Comparison of ENCODE assay signal across 13 cellular contexts in the genomic region with DNA sequence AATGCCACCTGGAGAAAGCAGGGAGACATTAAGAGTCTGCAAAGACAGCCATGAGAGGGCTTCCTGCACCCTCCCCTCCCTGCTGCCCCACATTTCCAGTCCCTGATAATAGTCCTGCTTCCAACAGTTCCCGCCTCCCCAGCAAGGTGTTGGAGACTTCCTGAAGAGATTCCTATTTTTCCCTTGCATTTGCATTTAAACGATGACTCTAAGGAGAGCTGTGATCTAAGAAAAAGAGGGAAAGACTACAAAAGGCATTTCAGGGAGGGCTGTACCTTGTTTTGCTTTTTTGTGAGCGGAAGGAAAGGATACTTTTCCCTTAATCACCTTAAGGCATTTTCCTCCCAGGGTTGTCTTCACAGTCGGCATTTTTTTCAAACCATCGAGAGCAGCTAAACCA.
A peak's percentile ranks its signal among the peaks of the same experiment; 100 is the strongest.
DNase-seq lines count a peak whose midpoint lies in the region; ATAC-seq, FAIRE-seq and TF ChIP-seq lines count a peak whose summit lies in the region.
"Had no signal": no experiment of that assay in that cellular context is flagged by ENCODE, and none has a peak within 500 bp of the region (broad histone marks: within the 10 kb centered on the region; RNA-seq: fewer than 3 reads in every experiment).

No MANE protein-coding gene starts in this region.

- H3K9me3 Mint-ChIP-seq in GM23338: no peaks in the 10 kb centered on the region
- 0 out of 2 replicates have a peak, but pooled peaks cover 3% of the 10 kb centered on the region for H3K9me3 Mint-ChIP-seq in WTC11
- H3K9me3 Mint-ChIP-seq in neural progenitor cell: peaks cover 4% of the 10 kb centered on the region

- H3K9me2 ChIP-seq in GM23338 (ENCODE audit: insufficient read depth): peaks cover 4% of the 10 kb centered on the region; the same call in 1 of the 2 replicates

- H3K79me2 ChIP-seq in GM23338 (replicated peaks; ENCODE audit: insufficient read depth): no peaks in the 10 kb centered on the region
- no peaks in the 10 kb centered on the region for H3K79me2 ChIP-seq in neural progenitor cell (ENCODE audit: low read depth)

- H3K27me3 ChIP-seq in GM23338 (ENCODE audit: insufficient read depth) (no peaks in the 10 kb centered on the region), iPS DF 6.9 (ENCODE audit: control insufficient read depth, insufficient read depth, low read length) (no peaks in the 10 kb centered on the region; the same call in 1 of the 2 replicates), neural progenitor cell (peaks cover 9% of the 10 kb centered on the region)
- H3K27me3 ChIP-seq: BLaER1 had no signal

- DNase-seq in GM23338 (ENCODE audit: low spot score) (peak; percentile 49), WTC11 (ENCODE audit: low spot score) (peak; percentile 25), iPS DF 6.9 (ENCODE audit: low read depth, low spot score) (peak; percentile 7), neural progenitor cell (ENCODE audit: low spot score) (no peak), GM19239 (ENCODE audit: insufficient read length, low spot score) (no peak), NCI-H2081 treated with DMSO at 0.1 percent for 48 hours (lab: John Stamatoyannopoulos, UW) (no peak), NCI-H2196 (lab: John Stamatoyannopoulos, UW; ENCODE audit: unreplicated experiment) (no peak)
- DNase-seq: 8988T, AML-193, DMS53, H7 had no signal

- H2AFZ ChIP-seq in GM23338 (no peak overlapping the region), neural progenitor cell (replicated peaks) (no peak overlapping the region)

- CTCF ChIA-PET in WTC11 (lab: Charles Lee): interaction anchor here (0.9 to 2.1 kb wide), 5 partner anchors 9 to 260 kb away, joined by 3 to 7 read pairs (median 3); no protein-coding TSS in a partner anchor

- FAIRE-seq in GM19239 (lab: Jason Lieb, UNC): no peak
- FAIRE-seq: HepG2 had no signal

- H3F3A ChIP-seq in GM23338 (replicated peaks; ENCODE audit: low read depth): no peaks in the 10 kb centered on the region
- peaks cover 13% of the 10 kb centered on the region for H3F3A ChIP-seq in neural progenitor cell (ENCODE audit: low read depth)

- POLR2A ChIA-PET in WTC11 (lab: Charles Lee): no interaction called here

- H3K36me3 Mint-ChIP-seq in GM23338 (ENCODE audit: low read depth) (no peaks in the 10 kb centered on the region), WTC11 (no peaks in the 10 kb centered on the region), neural progenitor cell (no peaks in the 10 kb centered on the region)

- peaks cover 7% of the 10 kb centered on the region; the same call in 1 of the 2 replicates for H3K4me1 ChIP-seq in GM23338 (ENCODE audit: insufficient read depth)
- peaks cover 2% of the 10 kb centered on the region; the same call in 1 of the 2 replicates for H3K4me1 ChIP-seq in iPS DF 6.9 (ENCODE audit: control insufficient read depth, insufficient read depth, low read length)
- H3K4me1 ChIP-seq in neural progenitor cell: peaks cover 25% of the 10 kb centered on the region
- H3K4me1 ChIP-seq: BLaER1 had no signal

- peak overlapping the region; percentile 59 for H3K4me2 ChIP-seq in GM23338
- peak overlapping the region; percentile 21 for H3K4me2 ChIP-seq in neural progenitor cell
- H3K4me2 ChIP-seq: BLaER1 had no signal

- H4K20me1 ChIP-seq in GM23338 (replicated peaks; ENCODE audit: insufficient read depth): no peaks in the 10 kb centered on the region
- H4K20me1 ChIP-seq in neural progenitor cell (ENCODE audit: low read depth): no peaks in the 10 kb centered on the region
- H4K20me1 ChIP-seq: BLaER1 had no signal

- H3K4me3 Mint-ChIP-seq in GM23338 (peak overlapping the region; percentile 1; the same call in 1 of the 3 replicates), WTC11 (no peak overlapping the region), neural progenitor cell (no peak overlapping the region)

- no CpG with 5 or more reads among the region's 5 CpGs for WGBS in iPS DF 6.9 (ENCODE audit: insufficient coverage, insufficient read length)

- H3K27ac ChIP-seq in GM23338 (ENCODE audit: low read depth) (no peak overlapping the region), iPS DF 6.9 (ENCODE audit: low read length) (no peak overlapping the region), neural progenitor cell (no peak overlapping the region)
- H3K27ac ChIP-seq: BLaER1 had no signal

- no peak overlapping the region for H3K4me3 ChIP-seq in GM23338
- H3K4me3 ChIP-seq in iPS DF 6.9 (ENCODE audit: low read length): no peak overlapping the region
- no peak overlapping the region for H3K4me3 ChIP-seq in neural progenitor cell
- H3K4me3 ChIP-seq: BLaER1 had no signal

- no peaks in the 10 kb centered on the region for H3K9me3 ChIP-seq in iPS DF 6.9 (ENCODE audit: control insufficient read depth, insufficient read depth, low read length)
- H3K9me3 ChIP-seq in neural progenitor cell (ENCODE audit: low read depth): no peaks in the 10 kb centered on the region
- H3K9me3 ChIP-seq: BLaER1 had no signal

- H3K9ac ChIP-seq in neural progenitor cell: no peak overlapping the region
- H3K9ac ChIP-seq: BLaER1 had no signal

- TF ChIP-seq CTCF in GM23338 (conservative IDR thresholded peaks at IDR 0.05; ENCODE audit: low read depth in 2 of 2): no peak
- no peak for TF ChIP-seq CTCF in WTC11 (IDR thresholded peaks at IDR 0.05)
- no peak for TF ChIP-seq CTCF in neural progenitor cell (IDR thresholded peaks at IDR 0.05)

- no peaks in the 10 kb centered on the region for H3K36me3 ChIP-seq in GM23338 (ENCODE audit: insufficient read depth)
- H3K36me3 ChIP-seq in iPS DF 6.9 (ENCODE audit: control insufficient read depth, insufficient read depth, low read length): no peaks in the 10 kb centered on the region
- H3K36me3 ChIP-seq in neural progenitor cell: no peaks in the 10 kb centered on the region
- H3K36me3 ChIP-seq: BLaER1 had no signal

- peaks cover 25% of the 10 kb centered on the region for H3K4me1 Mint-ChIP-seq in GM23338
- peaks cover 34% of the 10 kb centered on the region for H3K4me1 Mint-ChIP-seq in WTC11
- H3K4me1 Mint-ChIP-seq in neural progenitor cell: peaks cover 17% of the 10 kb centered on the region

- ATAC-seq in GM23338: peak; percentile 94
- peak; percentile 91 for ATAC-seq in WTC11
- ATAC-seq: HepG2 had no signal

- peak overlapping the region; percentile 84; the same call in 1 of the 2 replicates for H3K27ac Mint-ChIP-seq in GM23338
- peak overlapping the region; percentile 84 for H3K27ac Mint-ChIP-seq in WTC11
- peak overlapping the region; percentile 51 for H3K27ac Mint-ChIP-seq in neural progenitor cell

- H3K27me3 Mint-ChIP-seq in GM23338 (ENCODE audit: insufficient read depth, low read depth, poor library complexity) (peaks cover 2% of the 10 kb centered on the region), WTC11 (ENCODE audit: low read depth) (peaks cover 26% of the 10 kb centered on the region), neural progenitor cell (ENCODE audit: insufficient read depth, low read depth) (peaks cover 6% of the 10 kb centered on the region)

TF ChIP-seq in GM23338, 12 proteins besides CTCF, POLR2A, EP300 and RAD21 (continues in another document):
- TF ChIP-seq, protein P1, sequence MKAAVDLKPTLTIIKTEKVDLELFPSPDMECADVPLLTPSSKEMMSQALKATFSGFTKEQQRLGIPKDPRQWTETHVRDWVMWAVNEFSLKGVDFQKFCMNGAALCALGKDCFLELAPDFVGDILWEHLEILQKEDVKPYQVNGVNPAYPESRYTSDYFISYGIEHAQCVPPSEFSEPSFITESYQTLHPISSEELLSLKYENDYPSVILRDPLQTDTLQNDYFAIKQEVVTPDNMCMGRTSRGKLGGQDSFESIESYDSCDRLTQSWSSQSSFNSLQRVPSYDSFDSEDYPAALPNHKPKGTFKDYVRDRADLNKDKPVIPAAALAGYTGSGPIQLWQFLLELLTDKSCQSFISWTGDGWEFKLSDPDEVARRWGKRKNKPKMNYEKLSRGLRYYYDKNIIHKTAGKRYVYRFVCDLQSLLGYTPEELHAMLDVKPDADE (IDR thresholded peaks at IDR 0.05): no peak

TF ChIP-seq in WTC11, 78 proteins besides CTCF, POLR2A, EP300 and RAD21:
- TF ChIP-seq ETV6 (CRISPR knock-in tag; IDR thresholded peaks at IDR 0.05): peak; percentile 69; the same call in 1 of the 2 replicates
- TF ChIP-seq, protein P2, sequence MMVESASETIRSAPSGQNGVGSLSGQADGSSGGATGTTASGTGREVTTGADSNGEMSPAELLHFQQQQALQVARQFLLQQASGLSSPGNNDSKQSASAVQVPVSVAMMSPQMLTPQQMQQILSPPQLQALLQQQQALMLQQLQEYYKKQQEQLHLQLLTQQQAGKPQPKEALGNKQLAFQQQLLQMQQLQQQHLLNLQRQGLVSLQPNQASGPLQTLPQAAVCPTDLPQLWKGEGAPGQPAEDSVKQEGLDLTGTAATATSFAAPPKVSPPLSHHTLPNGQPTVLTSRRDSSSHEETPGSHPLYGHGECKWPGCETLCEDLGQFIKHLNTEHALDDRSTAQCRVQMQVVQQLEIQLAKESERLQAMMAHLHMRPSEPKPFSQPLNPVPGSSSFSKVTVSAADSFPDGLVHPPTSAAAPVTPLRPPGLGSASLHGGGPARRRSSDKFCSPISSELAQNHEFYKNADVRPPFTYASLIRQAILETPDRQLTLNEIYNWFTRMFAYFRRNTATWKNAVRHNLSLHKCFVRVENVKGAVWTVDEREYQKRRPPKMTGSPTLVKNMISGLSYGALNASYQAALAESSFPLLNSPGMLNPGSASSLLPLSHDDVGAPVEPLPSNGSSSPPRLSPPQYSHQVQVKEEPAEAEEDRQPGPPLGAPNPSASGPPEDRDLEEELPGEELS (CRISPR knock-in tag; IDR thresholded peaks at IDR 0.05): peak; percentile 86; the same call in 1 of the 2 replicates
- TF ChIP-seq, protein P3, sequence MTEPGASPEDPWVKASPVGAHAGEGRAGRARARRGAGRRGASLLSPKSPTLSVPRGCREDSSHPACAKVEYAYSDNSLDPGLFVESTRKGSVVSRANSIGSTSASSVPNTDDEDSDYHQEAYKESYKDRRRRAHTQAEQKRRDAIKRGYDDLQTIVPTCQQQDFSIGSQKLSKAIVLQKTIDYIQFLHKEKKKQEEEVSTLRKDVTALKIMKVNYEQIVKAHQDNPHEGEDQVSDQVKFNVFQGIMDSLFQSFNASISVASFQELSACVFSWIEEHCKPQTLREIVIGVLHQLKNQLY (CRISPR knock-in tag; IDR thresholded peaks at IDR 0.05): no peak
TF ChIP-seq in WTC11: peak in this region for 2.

Comparison
In these comparisons a context has a peak if more than half of its experiments do, and no peak if none do; other contexts are left out.
1. DNase-seq: peak in GM23338 (single experiment), WTC11 (single experiment) and iPS DF 6.9 (single experiment); none in neural progenitor cell (single experiment), GM19239 (single experiment), NCI-H2081 treated with DMSO at 0.1 percent for 48 hours (single experiment) and NCI-H2196 (single experiment).
2. Peak in every context shown above with its lines, with median percentiles within 50 percentile points of each other: H3K27ac Mint-ChIP-seq.